8 cellular contexts compared by ENCODE assay signal in genomic region chr1:35809156-35810095, GRCh38. TPM values are rescaled to one million over a fixed set of nuclear protein-coding genes. Genes with fewer than 3 reads are reported as not detected.
DNase-seq lines count a peak whose midpoint lies in the region; ATAC-seq and TF ChIP-seq lines count a peak whose summit lies in the region.

No MANE protein-coding gene starts in this region.

- no peak for TF ChIP-seq CTCF in testis (IDR thresholded peaks at IDR 0.05)

- intact Hi-C loops in testis (cut with DNase I; ENCODE audit: low total_unique reads), result no loop called here

- H3K4me1 ChIP-seq in testis, result peaks cover 16% of the 10 kb centered on the region

- no peaks in the 10 kb centered on the region for H3K9me3 Mint-ChIP-seq in T-helper 2 cell treated with Interferon-gamma antibody and Interleukin-4, amounts not matched to agents 5 μg/mL and 100 μg/mL, for 36 hours
- no peaks in the 10 kb centered on the region for H3K9me3 Mint-ChIP-seq in activated naive CD8-positive, alpha-beta T cell treated with anti-CD3 and anti-CD28 coated beads, Interleukin-2, amount 50 U/mL, for 24 hours

- H3K27ac Mint-ChIP-seq in T-helper 2 cell treated with Interferon-gamma antibody and Interleukin-4, amounts not matched to agents 5 μg/mL and 100 μg/mL, for 36 hours, result peak overlapping the region; percentile 82
- peak overlapping the region; percentile 80 for H3K27ac Mint-ChIP-seq in activated naive CD8-positive, alpha-beta T cell treated with anti-CD3 and anti-CD28 coated beads, Interleukin-2, amount 50 U/mL, for 24 hours

- H3K36me3 Mint-ChIP-seq in T-helper 2 cell treated with Interferon-gamma antibody and Interleukin-4, amounts not matched to agents 5 μg/mL and 100 μg/mL, for 36 hours (ENCODE audit: low read depth), result no peaks in the 10 kb centered on the region
- no peaks in the 10 kb centered on the region for H3K36me3 Mint-ChIP-seq in activated naive CD8-positive, alpha-beta T cell treated with anti-CD3 and anti-CD28 coated beads, Interleukin-2, amount 50 U/mL, for 24 hours (ENCODE audit: low read depth)

- no peaks in the 10 kb centered on the region for H3K27me3 Mint-ChIP-seq in T-helper 2 cell treated with Interferon-gamma antibody and Interleukin-4, amounts not matched to agents 5 μg/mL and 100 μg/mL, for 36 hours (ENCODE audit: low read depth)
- H3K27me3 Mint-ChIP-seq in activated naive CD8-positive, alpha-beta T cell treated with anti-CD3 and anti-CD28 coated beads, Interleukin-2, amount 50 U/mL, for 24 hours, result no peaks in the 10 kb centered on the region

- no peaks in the 10 kb centered on the region for H3K9me3 ChIP-seq in testis

- DNase-seq in T-helper 2 cell treated with Interferon-gamma antibody and Interleukin-4, amounts not matched to agents 5 μg/mL and 100 μg/mL, for 36 hours (ENCODE audit: low spot score), result no peak
- no peak for DNase-seq in T-helper 2 cell
- no peak for DNase-seq in activated naive CD8-positive, alpha-beta T cell treated with anti-CD3 and anti-CD28 coated beads, Interleukin-2, amount 50 U/mL, for 24 hours
- no peak for DNase-seq in testis
- no peak for DNase-seq in SHP77 (lab: John Stamatoyannopoulos, UW)

- peak overlapping the region; percentile 91 for H3K4me3 Mint-ChIP-seq in T-helper 2 cell treated with Interferon-gamma antibody and Interleukin-4, amounts not matched to agents 5 μg/mL and 100 μg/mL, for 36 hours
- H3K4me3 Mint-ChIP-seq in activated naive CD8-positive, alpha-beta T cell treated with anti-CD3 and anti-CD28 coated beads, Interleukin-2, amount 50 U/mL, for 24 hours, result peak overlapping the region; percentile 85

- no peak for ATAC-seq in activated naive CD8-positive, alpha-beta T cell treated with anti-CD3 and anti-CD28 coated beads, Interleukin-2, amount 50 U/mL, for 24 hours
- no peak for ATAC-seq in HG02678 (IDR thresholded peaks at IDR 0.05; ENCODE audit: unreplicated experiment)
- ATAC-seq in GM19397 (IDR thresholded peaks at IDR 0.05; ENCODE audit: unreplicated experiment), result no peak

- peak overlapping the region in 1 of 2 donors; percentile 90 for H3K4me3 ChIP-seq in testis

- TF ChIP-seq POLR2A in testis (IDR thresholded peaks at IDR 0.05), result no peak

- peak overlapping the region; percentile 78 for H3K27ac ChIP-seq in layer of hippocampus (ENCODE audit: low read depth, low read length)
- peak overlapping the region; percentile 82 to 92 for H3K27ac ChIP-seq in testis

- no peaks in the 10 kb centered on the region for H3K36me3 ChIP-seq in testis (ENCODE audit: low read depth, missing control alignments)

- H3K4me1 Mint-ChIP-seq in T-helper 2 cell treated with Interferon-gamma antibody and Interleukin-4, amounts not matched to agents 5 μg/mL and 100 μg/mL, for 36 hours (ENCODE audit: low read depth), result peaks cover 30% of the 10 kb centered on the region
- H3K4me1 Mint-ChIP-seq in activated naive CD8-positive, alpha-beta T cell treated with anti-CD3 and anti-CD28 coated beads, Interleukin-2, amount 50 U/mL, for 24 hours, result peaks cover 31% of the 10 kb centered on the region

- H3K27me3 ChIP-seq in layer of hippocampus (ENCODE audit: control insufficient read depth, insufficient read depth, low read length) (no peaks in the 10 kb centered on the region), testis (no peaks in the 10 kb centered on the region)

- WGBS in testis, 2 donors, result 44 to 52% methylated on average over 7 of the region's 7 CpGs

RNA-seq across cellular contexts. Expression of gene AGO4, which starts 1.6 kb away (rescaled TPM):
- total RNA-seq in testis, result 10 to 100 TPM; 17.4 to 24.0 TPM
- polyA plus RNA-seq in testis (ENCODE audit: insufficient read depth, low read depth, low replicate concordance), result 21.6 TPM

RNA-seq across cellular contexts. Expression of gene CLSPN, which starts 39.6 kb away (rescaled TPM):
- 10 to 100 TPM in 1 of 2 donors, 1 to 10 TPM in 1; 8.8 to 28.8 TPM for total RNA-seq in testis
- polyA plus RNA-seq in testis (ENCODE audit: insufficient read depth, low read depth, low replicate concordance), result 4.9 TPM
